Comparison of ENCODE assay signal across 1 cellular context in genomic region chr1:234600418-234601216, GRCh38.
TF ChIP-seq lines count a peak whose summit lies in the region.

No MANE protein-coding gene starts in this region.

TF ChIP-seq in HepG2, 621 proteins besides CTCF, POLR2A, EP300 and RAD21 (continues in another document):
- peak; percentile 89 for TF ChIP-seq PAXIP1 (CRISPR knock-in tag; conservative IDR thresholded peaks at IDR 0.05)
- TF ChIP-seq ATF1 (CRISPR knock-in tag; IDR thresholded peaks at IDR 0.05), result peak; percentile 37; the same call in 1 of the 2 replicates
- TF ChIP-seq ZNF746 (CRISPR knock-in tag; IDR thresholded peaks at IDR 0.05), result peak; percentile 1; the same call in 1 of the 2 replicates
- peak in 1 of 2 experiments; percentile 30; a peak in 1 of 4 replicates for TF ChIP-seq HMGXB4 (CRISPR knock-in tag; IDR thresholded peaks at IDR 0.05; ENCODE audit: borderline replicate concordance in 1 of 2, low read depth in 1 of 2)
- no peak for TF ChIP-seq SP2 (CRISPR knock-in tag; IDR thresholded peaks at IDR 0.05)
- peak; percentile 94 for TF ChIP-seq AFF4 (CRISPR knock-in tag; IDR thresholded peaks at IDR 0.05)
- TF ChIP-seq ZNF615 (CRISPR knock-in tag; IDR thresholded peaks at IDR 0.05; ENCODE audit: borderline replicate concordance), result no peak
- peak; percentile 89 for TF ChIP-seq NCOA2 (CRISPR knock-in tag; IDR thresholded peaks at IDR 0.05)
- no peak for TF ChIP-seq ZFP90 (CRISPR knock-in tag; IDR thresholded peaks at IDR 0.05; ENCODE audit: borderline replicate concordance)
- no peak for TF ChIP-seq SOX13 (IDR thresholded peaks at IDR 0.05)
- peak in 1 of 2 experiments; percentile 89; a peak in 2 of 4 replicates for TF ChIP-seq SOX13 (CRISPR knock-in tag; conservative IDR thresholded peaks at IDR 0.05 in 1 of 2, IDR thresholded peaks at IDR 0.05 in 1 of 2)
- TF ChIP-seq ZBTB8A (CRISPR knock-in tag; IDR thresholded peaks at IDR 0.05; ENCODE audit: borderline replicate concordance, low read depth), result no peak
- 0 out of 2 replicates have a peak, but pooled peaks have one; percentile 64 for TF ChIP-seq HMG20B (CRISPR knock-in tag; conservative IDR thresholded peaks at IDR 0.05)
- TF ChIP-seq GABPA (IDR thresholded peaks at IDR 0.05; ENCODE audit: low read depth, low read length), result no peak
- peak; percentile 28; the same call in 1 of the 2 replicates for TF ChIP-seq GABPA (CRISPR knock-in tag; IDR thresholded peaks at IDR 0.05; ENCODE audit: low read depth)
- no peak for TF ChIP-seq ZSCAN29 (CRISPR knock-in tag; conservative IDR thresholded peaks at IDR 0.05)
- TF ChIP-seq ZBTB21 (CRISPR knock-in tag; IDR thresholded peaks at IDR 0.05), result no peak
- no peak for TF ChIP-seq ZNF672 (CRISPR knock-in tag; IDR thresholded peaks at IDR 0.05)
- TF ChIP-seq SIN3B (IDR thresholded peaks at IDR 0.05; ENCODE audit: low read length), result no peak
- TF ChIP-seq CREB3 (CRISPR knock-in tag; IDR thresholded peaks at IDR 0.05), result no peak
- peak; percentile 65 for TF ChIP-seq HDAC1 (CRISPR knock-in tag; IDR thresholded peaks at IDR 0.05)
- TF ChIP-seq NFIC (IDR thresholded peaks at IDR 0.05; ENCODE audit: low read length), result peak; percentile 93
- no peak for TF ChIP-seq ARNT (IDR thresholded peaks at IDR 0.05)
- TF ChIP-seq HDAC2 (CRISPR knock-in tag; IDR thresholded peaks at IDR 0.05), result 0 out of 2 replicates have a peak, but pooled peaks have one; percentile 48
- no peak for TF ChIP-seq ONECUT2 (CRISPR knock-in tag; IDR thresholded peaks at IDR 0.05)
- no peak for TF ChIP-seq SCMH1 (CRISPR knock-in tag; IDR thresholded peaks at IDR 0.05; ENCODE audit: borderline replicate concordance)
- peak; percentile 45; the same call in 1 of the 2 replicates for TF ChIP-seq MED13 (CRISPR knock-in tag; IDR thresholded peaks at IDR 0.05)
- peak; percentile 34; the same call in 1 of the 2 replicates for TF ChIP-seq TARDBP (CRISPR knock-in tag; IDR thresholded peaks at IDR 0.05)
- TF ChIP-seq ZEB1 (IDR thresholded peaks at IDR 0.05; ENCODE audit: insufficient replicate concordance, low read depth), result peak; percentile 34
- TF ChIP-seq ZBTB20 (CRISPR knock-in tag; IDR thresholded peaks at IDR 0.05; ENCODE audit: borderline replicate concordance, low read depth), result peak; percentile 81; the same call in 1 of the 2 replicates
- TF ChIP-seq KDM5A (IDR thresholded peaks at IDR 0.05; ENCODE audit: borderline replicate concordance, low read length), result no peak
- no peak for TF ChIP-seq ZNF3 (CRISPR knock-in tag; IDR thresholded peaks at IDR 0.05)
- peak; percentile 94 for TF ChIP-seq TCF7 (IDR thresholded peaks at IDR 0.05; ENCODE audit: low read depth)
- TF ChIP-seq ZSCAN9 (CRISPR knock-in tag; IDR thresholded peaks at IDR 0.05; ENCODE audit: borderline replicate concordance), result no peak
- peak; percentile 45; the same call in 1 of the 2 replicates for TF ChIP-seq DPF2 (CRISPR knock-in tag; IDR thresholded peaks at IDR 0.05; ENCODE audit: borderline replicate concordance, low read depth)
- no peak for TF ChIP-seq THYN1 (CRISPR knock-in tag; IDR thresholded peaks at IDR 0.05; ENCODE audit: borderline replicate concordance, low read depth)
- peak; percentile 88 for TF ChIP-seq ZNF652 (CRISPR knock-in tag; IDR thresholded peaks at IDR 0.05; ENCODE audit: borderline replicate concordance, low read depth)
- TF ChIP-seq MIER2 (CRISPR knock-in tag; IDR thresholded peaks at IDR 0.05), result 0 out of 2 replicates have a peak, but pooled peaks have one; percentile 18
- TF ChIP-seq AHDC1 (CRISPR knock-in tag; IDR thresholded peaks at IDR 0.05; ENCODE audit: borderline replicate concordance), result peak; percentile 80; the same call in 1 of the 2 replicates
- no peak for TF ChIP-seq ZFYVE20 (CRISPR knock-in tag; IDR thresholded peaks at IDR 0.05; ENCODE audit: borderline replicate concordance, low read depth)
- no peak for TF ChIP-seq ZNF276 (CRISPR knock-in tag; IDR thresholded peaks at IDR 0.05; ENCODE audit: low read depth)
- no peak for TF ChIP-seq ZNF619 (CRISPR knock-in tag; IDR thresholded peaks at IDR 0.05)
- no peak for TF ChIP-seq DNMT3B (CRISPR knock-in tag; conservative IDR thresholded peaks at IDR 0.05)
- TF ChIP-seq HNF4G (IDR thresholded peaks at IDR 0.05; ENCODE audit: borderline replicate concordance, low read depth, low read length), result peak; percentile 97
- peak; percentile 76; the same call in 1 of the 2 replicates for TF ChIP-seq HNF4G (CRISPR knock-in tag; IDR thresholded peaks at IDR 0.05; ENCODE audit: borderline replicate concordance, low read depth)
